In the genomic region with DNA sequence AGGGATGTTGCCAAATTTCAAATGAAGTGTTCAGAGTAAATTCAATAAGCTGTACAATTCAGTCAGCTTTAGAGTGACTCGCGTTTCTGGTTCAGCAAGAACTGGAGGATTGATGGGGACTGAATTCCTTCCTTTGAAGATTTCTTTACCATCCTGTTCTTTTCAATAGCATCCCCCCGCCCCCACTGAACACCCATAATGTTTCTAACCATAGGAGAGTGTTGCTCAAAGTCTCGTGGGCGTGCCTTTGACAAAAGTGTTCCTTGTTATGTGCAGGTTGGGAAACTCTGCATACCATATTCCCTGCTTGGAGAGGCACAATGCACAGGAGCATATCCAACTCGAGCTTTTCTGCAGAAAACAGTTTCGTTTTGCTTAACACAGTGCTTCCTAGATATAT, we compare ENCODE assay signal across 12 cellular contexts.
DNase-seq lines count a peak whose midpoint lies in the region; TF ChIP-seq lines count a peak whose summit lies in the region.
"Had no signal": no experiment of that assay in that cellular context is flagged by ENCODE, and none has a peak within 500 bp of the region (broad histone marks: within the 10 kb centered on the region; RNA-seq: fewer than 3 reads in every experiment).

No MANE protein-coding gene starts in this region.

- no peak for TF ChIP-seq POLR2A in uterus (IDR thresholded peaks at IDR 0.05)

- H3K36me3 ChIP-seq in subcutaneous abdominal adipose tissue (ENCODE audit: control insufficient read depth in 5 of 5, insufficient read depth in 5 of 5, low read length in 5 of 5) (no peaks in the 10 kb centered on the region), uterus (no peaks in the 10 kb centered on the region)
- H3K36me3 ChIP-seq: transverse colon had no signal

- H3K4me3 ChIP-seq in subcutaneous abdominal adipose tissue (ENCODE audit: low read depth in 1 of 5, low read length in 5 of 5) (peak overlapping the region in 4 of 5 donors; percentile 34 to 52 (median 41)), uterus (no peak overlapping the region)
- H3K4me3 ChIP-seq: transverse colon had no signal

- DNase-seq in NCI-H345 (lab: John Stamatoyannopoulos, UW) (peak; percentile 20), NCI-H345 treated with DMSO at 0.1 percent for 48 hours (lab: John Stamatoyannopoulos, UW; ENCODE audit: unreplicated experiment) (no peak), head of caudate nucleus (peak; percentile 5 to 82 (median 44)), uterus (no peak)
- DNase-seq in effector CD8-positive, alpha-beta T cell (lab: John Stamatoyannopoulos, UW): no peak
- no peak for DNase-seq in activated T-cell treated with anti-CD3 and anti-CD28 coated beads, Interleukin-2, amount 50 U/mL, for 48 hours
- DNase-seq: NCI-H1436, NCI-H774, transverse colon had no signal

- H3K9ac ChIP-seq in subcutaneous abdominal adipose tissue (ENCODE audit: low read length in 5 of 5): no peak overlapping the region

- intact Hi-C loops in head of caudate nucleus (cut with DNase I): no loop called here
- intact Hi-C loops in uterus (cut with DNase I; ENCODE audit: low total_unique reads): no loop called here

- H3K27ac ChIP-seq in VCaP (peak overlapping the region; percentile 42), subcutaneous abdominal adipose tissue (ENCODE audit: low read depth, low read length) (no peak overlapping the region), uterus (no peak overlapping the region)
- H3K27ac ChIP-seq: epithelial cell of prostate, transverse colon had no signal

- TF ChIP-seq CTCF in VCaP (conservative IDR thresholded peaks at IDR 0.05) (no peak), uterus (IDR thresholded peaks at IDR 0.05) (no peak)

- peaks cover 0 to 11% (median 4%) of the 10 kb centered on the region in 5 donors for H3K27me3 ChIP-seq in subcutaneous abdominal adipose tissue (ENCODE audit: control insufficient read depth in 5 of 5, insufficient read depth in 4 of 5, low read length in 5 of 5)
- no peaks in the 10 kb centered on the region for H3K27me3 ChIP-seq in uterus
- H3K27me3 ChIP-seq: transverse colon had no signal

- H3K4me1 ChIP-seq in subcutaneous abdominal adipose tissue (ENCODE audit: control insufficient read depth in 5 of 5, insufficient read depth in 5 of 5, low read length in 5 of 5) (no peaks in the 10 kb centered on the region), uterus (no peaks in the 10 kb centered on the region)
- H3K4me1 ChIP-seq: transverse colon had no signal

- H3K9me3 ChIP-seq in subcutaneous abdominal adipose tissue (ENCODE audit: control insufficient read depth in 5 of 5, low read length in 5 of 5) (no peaks in the 10 kb centered on the region), uterus (no peaks in the 10 kb centered on the region)
- H3K9me3 ChIP-seq: transverse colon had no signal

Comparison
In these comparisons a context has a peak if more than half of its experiments do, and no peak if none do; other contexts are left out.
1. DNase-seq: peak in NCI-H345 (single experiment) and head of caudate nucleus (42 of 42); none in NCI-H345 treated with DMSO at 0.1 percent for 48 hours (single experiment), uterus (0 of 2), effector CD8-positive, alpha-beta T cell (single experiment) and activated T-cell treated with anti-CD3 and anti-CD28 coated beads, Interleukin-2, amount 50 U/mL, for 48 hours (0 of 2).
2. H3K4me3 ChIP-seq: peak in subcutaneous abdominal adipose tissue (4 of 5); none in uterus (0 of 2).